In the genomic region with DNA sequence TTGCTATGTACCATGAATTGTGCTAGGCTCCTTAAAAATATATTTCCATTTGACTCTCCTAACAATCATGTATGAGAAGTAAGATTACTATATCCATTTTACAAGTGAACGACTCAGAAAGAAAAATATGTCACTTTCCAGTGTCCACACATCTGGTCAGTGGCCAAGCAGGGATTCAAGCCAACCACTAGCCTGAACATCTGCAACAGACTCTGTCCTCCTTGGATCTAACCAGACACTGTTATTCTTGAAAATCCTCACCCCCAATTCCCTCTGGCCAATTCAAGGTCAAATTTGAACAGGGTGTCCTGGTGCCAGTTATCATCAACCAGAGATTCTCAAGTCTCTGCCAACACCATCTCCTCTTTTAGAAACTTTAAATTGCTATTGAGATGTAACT, we compare ENCODE assay signal across 13 cellular contexts.
"Had no signal": no experiment of that assay in that cellular context is flagged by ENCODE, and none has a peak within 500 bp of the region (broad histone marks: within the 10 kb centered on the region; RNA-seq: fewer than 3 reads in every experiment).

No MANE protein-coding gene starts in this region.

- H3K9me3 Mint-ChIP-seq: activated naive CD8-positive, alpha-beta T cell treated with anti-CD3 and anti-CD28 coated beads for 36 hours; brain; endodermal cell; mesothelial cell of epicardium; stimulated activated memory B cell treated with anti-CD40 and anti-IgM and Interleukin-4, amounts not matched to agents 10 μg/mL and 1 μg/mL and 100 μg/mL, for 72 hours; T-helper 2 cell treated with Interferon-gamma antibody and Interleukin-4, amounts not matched to agents 5 μg/mL and 100 μg/mL, for 36 hours had no signal

- H3K36me3 Mint-ChIP-seq: activated naive CD8-positive, alpha-beta T cell treated with anti-CD3 and anti-CD28 coated beads for 36 hours; brain; mesothelial cell of epicardium; stimulated activated memory B cell treated with anti-CD40 and anti-IgM and Interleukin-4, amounts not matched to agents 10 μg/mL and 1 μg/mL and 100 μg/mL, for 72 hours had no signal

- ATAC-seq: stimulated activated memory B cell treated with anti-CD40 and anti-IgM and Interleukin-4, amounts not matched to agents 10 μg/mL and 1 μg/mL and 100 μg/mL, for 72 hours had no signal

- H3K27me3 ChIP-seq: tibial artery had no signal

- H3K4me3 Mint-ChIP-seq: activated naive CD8-positive, alpha-beta T cell treated with anti-CD3 and anti-CD28 coated beads for 36 hours; brain; endodermal cell; mesothelial cell of epicardium; stimulated activated memory B cell treated with anti-CD40 and anti-IgM and Interleukin-4, amounts not matched to agents 10 μg/mL and 1 μg/mL and 100 μg/mL, for 72 hours; T-helper 2 cell treated with Interferon-gamma antibody and Interleukin-4, amounts not matched to agents 5 μg/mL and 100 μg/mL, for 36 hours had no signal

- H3K4me1 Mint-ChIP-seq: activated naive CD8-positive, alpha-beta T cell treated with anti-CD3 and anti-CD28 coated beads for 36 hours; stimulated activated memory B cell treated with anti-CD40 and anti-IgM and Interleukin-4, amounts not matched to agents 10 μg/mL and 1 μg/mL and 100 μg/mL, for 72 hours had no signal

- DNase-seq: activated CD4-positive, alpha-beta T cell treated with anti-CD3 and anti-CD28 coated beads, Interleukin-2, amount 50 U/mL, for 1 hour; activated CD8-positive, alpha-beta memory T cell treated with anti-CD3 and anti-CD28 coated beads for 24 hours; activated naive CD8-positive, alpha-beta T cell treated with anti-CD3 and anti-CD28 coated beads for 36 hours; amygdala; cerebellar nuclear complex; endodermal cell; kidney glomerular epithelial cell; stimulated activated CD4-positive, alpha-beta T cell treated with anti-CD3 and anti-CD28 coated beads, Interleukin-2, amount 100 ng/mL, for 48 hours; tibial artery had no signal

- H3K27me3 Mint-ChIP-seq: activated naive CD8-positive, alpha-beta T cell treated with anti-CD3 and anti-CD28 coated beads for 36 hours; stimulated activated memory B cell treated with anti-CD40 and anti-IgM and Interleukin-4, amounts not matched to agents 10 μg/mL and 1 μg/mL and 100 μg/mL, for 72 hours had no signal

- H3K4me3 ChIP-seq: tibial artery had no signal

- H3K27ac Mint-ChIP-seq: activated naive CD8-positive, alpha-beta T cell treated with anti-CD3 and anti-CD28 coated beads for 36 hours; brain; endodermal cell; stimulated activated memory B cell treated with anti-CD40 and anti-IgM and Interleukin-4, amounts not matched to agents 10 μg/mL and 1 μg/mL and 100 μg/mL, for 72 hours; T-helper 2 cell treated with Interferon-gamma antibody and Interleukin-4, amounts not matched to agents 5 μg/mL and 100 μg/mL, for 36 hours had no signal

- H3K36me3 ChIP-seq: tibial artery had no signal

- H3K9me3 ChIP-seq: tibial artery had no signal
